ENCODE assay signal across 9 cellular contexts in genomic region chr6:14210077-14210476, GRCh38.
DNase-seq lines count a peak whose midpoint lies in the region; ATAC-seq and TF ChIP-seq lines count a peak whose summit lies in the region.
"Had no signal": no experiment of that assay in that cellular context is flagged by ENCODE, and none has a peak within 500 bp of the region (broad histone marks: within the 10 kb centered on the region; RNA-seq: fewer than 3 reads in every experiment).

No MANE protein-coding gene starts in this region.

- H3K4me1 ChIP-seq in BLaER1 (peaks cover 49% of the 10 kb centered on the region), mucosa of rectum (ENCODE audit: control insufficient read depth in 2 of 2, insufficient read depth in 2 of 2, low read length in 2 of 2) (peaks cover 12 to 38% of the 10 kb centered on the region in 2 donors), transverse colon (peaks cover 6 to 39% (median 19%) of the 10 kb centered on the region in 4 donors)

- H3K9me3 Mint-ChIP-seq in HFFc6: no peaks in the 10 kb centered on the region
- no peaks in the 10 kb centered on the region for H3K9me3 Mint-ChIP-seq in activated T-helper 1 cell treated with anti-CD3 and anti-CD28 coated beads, Interleukin-12 subunit alpha, Interleukin-12 subunit beta, Interleukin-2, Interleukin-4 antibody, amounts not matched to agents 30 ng/mL and 10 ng/mL and 1 ng/mL, durations not matched to agents 14 hours and 24 hours and 36 hours

- H3K4me3 Mint-ChIP-seq in HFFc6: peak overlapping the region; percentile 78
- peak overlapping the region; percentile 45 for H3K4me3 Mint-ChIP-seq in activated T-helper 1 cell treated with anti-CD3 and anti-CD28 coated beads, Interleukin-12 subunit alpha, Interleukin-12 subunit beta, Interleukin-2, Interleukin-4 antibody, amounts not matched to agents 30 ng/mL and 10 ng/mL and 1 ng/mL, durations not matched to agents 14 hours and 24 hours and 36 hours

- H3K27ac Mint-ChIP-seq in HFFc6: no peak overlapping the region; the same call in 1 of the 2 replicates
- H3K27ac Mint-ChIP-seq in activated T-helper 1 cell treated with anti-CD3 and anti-CD28 coated beads, Interleukin-12 subunit alpha, Interleukin-12 subunit beta, Interleukin-2, Interleukin-4 antibody, amounts not matched to agents 30 ng/mL and 10 ng/mL and 1 ng/mL, durations not matched to agents 14 hours and 24 hours and 36 hours: peak overlapping the region; percentile 41

- ATAC-seq in omental fat pad (ENCODE audit: low FRiP score): no peak

- no peak for TF ChIP-seq POLR2A in transverse colon (IDR thresholded peaks at IDR 0.05)

- no peaks in the 10 kb centered on the region for H3K27me3 Mint-ChIP-seq in HFFc6 (ENCODE audit: insufficient read depth)
- H3K27me3 Mint-ChIP-seq in activated T-helper 1 cell treated with anti-CD3 and anti-CD28 coated beads, Interleukin-12 subunit alpha, Interleukin-12 subunit beta, Interleukin-2, Interleukin-4 antibody, amounts not matched to agents 30 ng/mL and 10 ng/mL and 1 ng/mL, durations not matched to agents 14 hours and 24 hours and 36 hours (ENCODE audit: insufficient read depth): peaks cover 6% of the 10 kb centered on the region

- WGBS in transverse colon (ENCODE audit: low coverage in 1 of 2), 2 donors: 81 to 82% methylated on average over 10 of the region's 10 CpGs

- no peaks in the 10 kb centered on the region for H3K9me3 ChIP-seq in BLaER1
- H3K9me3 ChIP-seq in mucosa of rectum (ENCODE audit: control insufficient read depth in 2 of 2, low read length in 2 of 2): no peaks in the 10 kb centered on the region
- no peaks in the 10 kb centered on the region for H3K9me3 ChIP-seq in transverse colon
- H3K9me3 ChIP-seq: testis had no signal

- peak overlapping the region; percentile 81 for H3K9ac ChIP-seq in BLaER1
- peak overlapping the region in 1 of 2 donors; percentile 79 for H3K9ac ChIP-seq in mucosa of rectum (ENCODE audit: low read depth in 1 of 2, low read length in 2 of 2)

- intact Hi-C loops in activated T-helper 1 cell treated with anti-CD3 and anti-CD28 coated beads, Interleukin-12 subunit alpha, Interleukin-12 subunit beta, Interleukin-2, Interleukin-4 antibody, amounts not matched to agents 30 ng/mL and 10 ng/mL and 1 ng/mL, durations not matched to agents 14 hours and 24 hours and 36 hours (cut with micrococcal nuclease): loop anchor here (1.0 to 10.0 kb wide), 8 partner anchors 332 to 1281 kb away; no protein-coding TSS in a partner anchor
- intact Hi-C loops in transverse colon (cut with DNase I; ENCODE audit: low total_unique reads): loop anchor here (10.0 kb wide), 1 partner anchor 1285 kb away; no protein-coding TSS in a partner anchor

- H3K27ac ChIP-seq in BLaER1 (peak overlapping the region; percentile 82; the same call in 1 of the 2 replicates), mucosa of rectum (ENCODE audit: low read depth in 2 of 2, low read length in 2 of 2) (no peak overlapping the region), transverse colon (peak overlapping the region in 2 of 4 donors; percentile 86 to 90)

- TF ChIP-seq CTCF in HFFc6 (IDR thresholded peaks at IDR 0.05) (no peak), transverse colon (IDR thresholded peaks at IDR 0.05) (no peak), omental fat pad (IDR thresholded peaks at IDR 0.05) (no peak)

- no peaks in the 10 kb centered on the region for H3K36me3 Mint-ChIP-seq in HFFc6 (ENCODE audit: low read depth)
- H3K36me3 Mint-ChIP-seq in activated T-helper 1 cell treated with anti-CD3 and anti-CD28 coated beads, Interleukin-12 subunit alpha, Interleukin-12 subunit beta, Interleukin-2, Interleukin-4 antibody, amounts not matched to agents 30 ng/mL and 10 ng/mL and 1 ng/mL, durations not matched to agents 14 hours and 24 hours and 36 hours (ENCODE audit: low read depth): no peaks in the 10 kb centered on the region

- H3K4me3 ChIP-seq in BLaER1 (peak overlapping the region; percentile 77), mucosa of rectum (ENCODE audit: low read length in 2 of 2) (peak overlapping the region; percentile 72 to 82), transverse colon (peak overlapping the region in 1 of 4 donors; percentile 72)

- no peaks in the 10 kb centered on the region for H4K20me1 ChIP-seq in BLaER1

- peaks cover 22% of the 10 kb centered on the region for H3K4me1 Mint-ChIP-seq in HFFc6 (ENCODE audit: low read depth)
- H3K4me1 Mint-ChIP-seq in activated T-helper 1 cell treated with anti-CD3 and anti-CD28 coated beads, Interleukin-12 subunit alpha, Interleukin-12 subunit beta, Interleukin-2, Interleukin-4 antibody, amounts not matched to agents 30 ng/mL and 10 ng/mL and 1 ng/mL, durations not matched to agents 14 hours and 24 hours and 36 hours (ENCODE audit: low read depth): peaks cover 29% of the 10 kb centered on the region

- H3K4me2 ChIP-seq in BLaER1: peak overlapping the region; percentile 96

- DNase-seq in HFFc6: no peak
- no peak for DNase-seq in activated T-helper 1 cell treated with anti-CD3 and anti-CD28 coated beads, Interleukin-12 subunit alpha, Interleukin-12 subunit beta, Interleukin-2, Interleukin-4 antibody, amounts not matched to agents 30 ng/mL and 10 ng/mL and 1 ng/mL, durations not matched to agents 14 hours and 24 hours and 36 hours (ENCODE audit: low spot score)
- DNase-seq in kidney glomerular epithelial cell (lab: John Stamatoyannopoulos, UW): no peak
- no peak for DNase-seq in transverse colon
- DNase-seq in omental fat pad (ENCODE audit: low spot score): no peak
- DNase-seq in NCI-H128 (lab: John Stamatoyannopoulos, UW; ENCODE audit: unreplicated experiment): no peak
- DNase-seq: testis had no signal

- H3K36me3 ChIP-seq in BLaER1: no peaks in the 10 kb centered on the region
- H3K36me3 ChIP-seq in mucosa of rectum (ENCODE audit: control insufficient read depth in 2 of 2, insufficient read depth in 2 of 2, low read length in 2 of 2): no peaks in the 10 kb centered on the region
- no peaks in the 10 kb centered on the region for H3K36me3 ChIP-seq in transverse colon

- TF ChIP-seq EP300 in transverse colon (IDR thresholded peaks at IDR 0.05; ENCODE audit: low read depth): no peak

- H3K27me3 ChIP-seq in BLaER1: no peaks in the 10 kb centered on the region
- H3K27me3 ChIP-seq in mucosa of rectum (ENCODE audit: control insufficient read depth in 2 of 2, insufficient read depth in 2 of 2, low read length in 2 of 2): no peaks in the 10 kb centered on the region
- H3K27me3 ChIP-seq in transverse colon: no peaks in the 10 kb centered on the region
- H3K27me3 ChIP-seq: testis had no signal

- in situ Hi-C loops in transverse colon (cut with MboI; ENCODE audit: low pct_ligation_motif_present in 1 of 4, low pct_unique_long_range_greater_than_20kb in 1 of 4, low sequenced_read_pairs in 3 of 4): loop anchor here in 3 of 4 donors (10.0 to 25.0 kb wide), 4 partner anchors 505 to 1402 kb away; partner anchors contain the start of gene JARID2 (in 2 of the 3)
